In genomic region chr1:8010080-8010664, GRCh38 we compare ENCODE assay signal across 24 cellular contexts. TPM values are rescaled to one million over a fixed set of nuclear protein-coding genes. Genes with fewer than 3 reads are reported as not detected.
DNase-seq lines count a peak whose midpoint lies in the region; ATAC-seq and TF ChIP-seq lines count a peak whose summit lies in the region.
"Had no signal": no experiment of that assay in that cellular context is flagged by ENCODE, and none has a peak within 500 bp of the region (broad histone marks: within the 10 kb centered on the region; RNA-seq: fewer than 3 reads in every experiment).

No MANE protein-coding gene starts in this region.

- WGBS in SK-N-SH (ENCODE audit: low lambda C conversion rate): 91% methylated on average over 7 of the region's 8 CpGs
- 90% methylated on average over 8 of the region's 8 CpGs for WGBS in smooth muscle cell (ENCODE audit: low lambda C conversion rate)

- H3K79me2 ChIP-seq in SK-N-SH (ENCODE audit: insufficient read depth): peaks cover 37% of the 10 kb centered on the region
- peaks cover 48% of the 10 kb centered on the region for H3K79me2 ChIP-seq in smooth muscle cell (ENCODE audit: low read depth)

- H3K4me3 ChIP-seq in SK-N-SH (ENCODE audit: low read depth in 2 of 2, low read length in 1 of 2) (no peak overlapping the region), smooth muscle cell (no peak overlapping the region)
- H3K4me3 ChIP-seq: breast epithelium, dorsolateral prefrontal cortex, mucosa of descending colon, spleen, stomach had no signal

- no peak for TF ChIP-seq EP300 in SK-N-SH (IDR thresholded peaks at IDR 0.05; ENCODE audit: borderline replicate concordance in 1 of 2, low read depth in 1 of 2, low read length in 1 of 2)

- H3F3A ChIP-seq in SK-N-SH (replicated peaks; ENCODE audit: insufficient read depth): peaks cover 26% of the 10 kb centered on the region
- H3F3A ChIP-seq in smooth muscle cell (ENCODE audit: low read depth): peaks cover 81% of the 10 kb centered on the region

- H3K9ac ChIP-seq in SK-N-SH (no peak overlapping the region), smooth muscle cell (ENCODE audit: low read depth) (no peak overlapping the region)

- H2AFZ ChIP-seq in SK-N-SH (ENCODE audit: low read depth): no peak overlapping the region
- no peak overlapping the region for H2AFZ ChIP-seq in smooth muscle cell (ENCODE audit: low read depth)

- H3K9me3 ChIP-seq in SK-N-SH (no peaks in the 10 kb centered on the region), smooth muscle cell (replicated peaks; ENCODE audit: low read depth) (no peaks in the 10 kb centered on the region)
- H3K9me3 ChIP-seq: breast epithelium, mucosa of descending colon, spleen, stomach had no signal

- no peaks in the 10 kb centered on the region for H3K9me2 ChIP-seq in SK-N-SH

- no peaks in the 10 kb centered on the region for H3K27me3 ChIP-seq in SK-N-SH (ENCODE audit: insufficient read depth)
- H3K27me3 ChIP-seq in smooth muscle cell (ENCODE audit: low read depth): no peaks in the 10 kb centered on the region
- H3K27me3 ChIP-seq: breast epithelium, dorsolateral prefrontal cortex, spleen, stomach had no signal

- H4K20me1 ChIP-seq in SK-N-SH (ENCODE audit: insufficient read depth) (peaks cover 9% of the 10 kb centered on the region; the same call in 1 of the 2 replicates), smooth muscle cell (ENCODE audit: low read depth) (peaks cover 88% of the 10 kb centered on the region)

- intact Hi-C loops in head of caudate nucleus (cut with DNase I): no loop called here

- H3K36me3 ChIP-seq in SK-N-SH (replicated peaks in 1 of 2; ENCODE audit: control insufficient read depth in 1 of 2, insufficient read depth in 2 of 2, low read length in 1 of 2) (peaks cover 28 to 42% of the 10 kb centered on the region in 2 experiments), smooth muscle cell (ENCODE audit: low read depth) (peaks cover 13% of the 10 kb centered on the region)
- H3K36me3 ChIP-seq: breast epithelium had no signal

- TF ChIP-seq CTCF in SK-N-SH (IDR thresholded peaks at IDR 0.05) (no peak), smooth muscle cell (IDR thresholded peaks at IDR 0.05; ENCODE audit: borderline replicate concordance, insufficient read depth, poor library complexity, severe bottlenecking) (no peak)

- no peak for TF ChIP-seq RAD21 in SK-N-SH (IDR thresholded peaks at IDR 0.05; ENCODE audit: low read length)

- H3K4me1 ChIP-seq in SK-N-SH (ENCODE audit: control insufficient read depth in 1 of 2, insufficient read depth in 2 of 2, low read depth in 1 of 2, low read length in 1 of 2) (peaks cover 2 to 4% of the 10 kb centered on the region in 2 experiments; a peak in 3 of 4 replicates), smooth muscle cell (ENCODE audit: low read depth) (peaks cover 4% of the 10 kb centered on the region)

- ATAC-seq in SK-N-SH treated with all-trans-retinoic acid at 6 μM for 48 hours (0 out of 3 replicates have a peak, but pooled peaks have one; percentile 2), HG03025 (IDR thresholded peaks at IDR 0.05; ENCODE audit: low FRiP score, unreplicated experiment) (no peak)
- ATAC-seq: left cardiac atrium, mucosa of descending colon had no signal

- no peak for DNase-seq in SK-N-SH
- peak; percentile 35 for DNase-seq in astrocyte of the hippocampus (ENCODE audit: low read depth, low spot score)
- DNase-seq in iris pigment epithelial cell (ENCODE audit: low read depth): peak; percentile 40
- DNase-seq in smooth muscle cell (lab: John Stamatoyannopoulos, UW; ENCODE audit: unreplicated experiment): no peak
- DNase-seq in head of caudate nucleus: no peak
- DNase-seq in cerebellum (ENCODE audit: low spot score): no peak
- DNase-seq: activated CD4-positive, alpha-beta T cell treated with anti-CD3 and anti-CD28 coated beads for 48 hours; COR-L47; DND-41; dorsolateral prefrontal cortex; erythroblast; GOT3; left cardiac atrium; mucosa of descending colon; NCI-H2107; NCI-H524 treated with DMSO at 0.1 percent for 48 hours; RPMI8226; spleen; stimulated activated CD4-positive, alpha-beta T cell treated with anti-CD3 and anti-CD28 coated beads, Interleukin-4, amount 100 ng/mL, for 4 hours; stomach had no signal

- CTCF ChIA-PET in SK-N-SH (lab: Yijun Ruan, JAX): interaction anchor here (0.6 to 1.7 kb wide), 3 partner anchors 304 to 475 kb away, joined by 3 to 4 read pairs (median 3); no protein-coding TSS in a partner anchor

- POLR2A ChIA-PET in SK-N-SH (lab: Yijun Ruan, JAX): no interaction called here

- H3K27ac ChIP-seq in SK-N-SH (ENCODE audit: low read depth in 2 of 2, low read length in 1 of 2): no peak overlapping the region
- peak overlapping the region; percentile 43 for H3K27ac ChIP-seq in smooth muscle cell (ENCODE audit: low read depth)
- H3K27ac ChIP-seq: 22Rv1, spleen had no signal

- H3K4me2 ChIP-seq in SK-N-SH: no peak overlapping the region
- no peak overlapping the region for H3K4me2 ChIP-seq in smooth muscle cell

TF ChIP-seq in SK-N-SH treated with all-trans-retinoic acid at 6 μM for 48 hours, 23 proteins besides CTCF, POLR2A, EP300 and RAD21 (continues in another document):
- TF ChIP-seq PPARA (CRISPR knock-in tag; IDR thresholded peaks at IDR 0.05; ENCODE audit: borderline replicate concordance) (no peak), CSDC2 (CRISPR knock-in tag; IDR thresholded peaks at IDR 0.05) (no peak), ZNF70 (CRISPR knock-in tag; IDR thresholded peaks at IDR 0.05) (no peak), RARB (CRISPR knock-in tag; IDR thresholded peaks at IDR 0.05) (no peak), OSR1 (CRISPR knock-in tag; IDR thresholded peaks at IDR 0.05) (no peak), ZNF565 (CRISPR knock-in tag; conservative IDR thresholded peaks at IDR 0.05; ENCODE audit: low read depth) (no peak), CSRNP3 (CRISPR knock-in tag; IDR thresholded peaks at IDR 0.05) (no peak)

TF ChIP-seq in SK-N-SH, 30 proteins besides CTCF, POLR2A, EP300 and RAD21:
- TF ChIP-seq JUND (IDR thresholded peaks at IDR 0.05): no peak
- no peak for TF ChIP-seq ZBTB33 (IDR thresholded peaks at IDR 0.05; ENCODE audit: borderline replicate concordance, low read depth)
- TF ChIP-seq SIN3A (IDR thresholded peaks at IDR 0.05; ENCODE audit: borderline replicate concordance, low read depth, low read length): no peak
- no peak for TF ChIP-seq RCOR1 (IDR thresholded peaks at IDR 0.05; ENCODE audit: low read length)
- no peak for TF ChIP-seq CHD2 (IDR thresholded peaks at IDR 0.05; ENCODE audit: low read length, partially characterized antibody)
- TF ChIP-seq GABPA (IDR thresholded peaks at IDR 0.05; ENCODE audit: low read depth): no peak
TF ChIP-seq in SK-N-SH: peak in this region for 0.

RNA-seq across cellular contexts. Expression of gene ERRFI1, which starts 15.9 kb away (rescaled TPM):
- 65.6 and 66.9 TPM in 2 replicates for polyA plus RNA-seq in SK-N-SH (2012; rRNA removed)
- polyA plus RNA-seq in SK-N-SH (2012; cell fraction: cytosol; rRNA removed): 72.6 and 74.4 TPM in 2 replicates
- 68.2 and 96.8 TPM in 2 replicates for polyA plus RNA-seq in SK-N-SH (2012; cell fraction: nucleus; rRNA removed)
- 172 and 184 TPM in 2 replicates for total RNA-seq in smooth muscle cell
- 81.6 and 90.9 TPM in 2 replicates for polyA plus RNA-seq in smooth muscle cell
- total RNA-seq in cerebellum: 22.0 TPM

RNA-seq across cellular contexts. Expression of gene PARK7, which starts 48.7 kb away (rescaled TPM):
- polyA plus RNA-seq in SK-N-SH (2012; rRNA removed): 415 and 421 TPM in 2 replicates
- polyA plus RNA-seq in SK-N-SH (2012; cell fraction: cytosol; rRNA removed): 512 and 679 TPM in 2 replicates
- 70.8 and 126 TPM in 2 replicates for polyA plus RNA-seq in SK-N-SH (2012; cell fraction: nucleus; rRNA removed)
- 177 and 179 TPM in 2 replicates for total RNA-seq in smooth muscle cell
- 434 and 461 TPM in 2 replicates for polyA plus RNA-seq in smooth muscle cell
- 80.4 TPM for total RNA-seq in cerebellum

Comparison
In these comparisons a context has a peak if more than half of its experiments do, and no peak if none do; other contexts are left out.
1. DNase-seq: peak in astrocyte of the hippocampus (single experiment) and iris pigment epithelial cell (single experiment); none in SK-N-SH (single experiment), smooth muscle cell (single experiment), head of caudate nucleus (0 of 42) and cerebellum (single experiment).